Comparison of ENCODE assay signal across 9 cellular contexts in genomic region chr12:40308851-40309420, GRCh38.
"Had no signal": no experiment of that assay in that cellular context is flagged by ENCODE, and none has a peak within 500 bp of the region (broad histone marks: within the 10 kb centered on the region; RNA-seq: fewer than 3 reads in every experiment).

No MANE protein-coding gene starts in this region.

- ATAC-seq: GM23338, HCT116, HepG2, K562 had no signal

- DNase-seq: H7, HFFc6, KG1 had no signal

- H3K27ac ChIP-seq: HL-60 had no signal

- H3K4me3 ChIP-seq: GM23338, HAP-1, K562 had no signal

- H3K9me3 Mint-ChIP-seq: GM23338, HFFc6 had no signal

- H3K9me3 ChIP-seq: HAP-1 had no signal

- H3K4me3 Mint-ChIP-seq: GM23338, HFFc6 had no signal

- H3K4me1 Mint-ChIP-seq: GM23338 had no signal

- H2AFZ ChIP-seq: GM23338 had no signal

- H3K36me3 ChIP-seq: HAP-1 had no signal

- FAIRE-seq: HepG2, K562 had no signal

- H3K4me2 ChIP-seq: GM23338 had no signal

- H3K27ac Mint-ChIP-seq: GM23338, HFFc6 had no signal

- H3K4me1 ChIP-seq: HAP-1 had no signal
